8 cellular contexts compared by ENCODE assay signal in the genomic region with DNA sequence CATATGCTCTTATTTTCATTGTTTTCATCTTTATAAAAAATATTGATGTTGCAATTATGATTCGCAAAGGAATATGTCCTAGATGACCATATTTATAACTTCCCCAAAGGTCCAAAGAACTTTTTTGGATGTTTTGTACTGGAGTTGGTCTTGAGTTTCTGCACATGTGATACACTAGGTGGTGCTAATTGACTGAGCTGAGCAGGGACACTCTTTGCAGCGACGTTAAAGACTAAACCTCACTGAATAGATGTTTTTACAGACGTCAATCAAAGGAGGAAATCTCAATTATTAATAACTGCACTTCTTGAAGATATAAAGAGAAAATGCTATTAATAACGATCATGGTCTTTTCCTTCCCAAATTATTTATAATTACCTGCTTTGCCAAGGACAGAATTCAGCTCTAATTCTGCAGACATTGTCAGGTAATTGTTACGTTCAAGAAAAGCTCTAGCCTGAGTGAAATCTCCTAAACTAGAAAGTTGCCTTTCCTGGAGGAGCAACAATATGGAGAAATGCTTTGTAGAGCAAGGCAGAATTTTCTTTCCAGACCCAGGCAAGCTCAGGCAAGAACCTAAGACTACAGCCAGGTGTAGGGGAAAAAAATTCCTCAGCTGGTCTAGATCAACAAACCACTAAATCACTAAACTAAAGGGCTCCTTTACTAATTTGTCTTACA.
DNase-seq lines count a peak whose midpoint lies in the region; ATAC-seq, FAIRE-seq and TF ChIP-seq lines count a peak whose summit lies in the region.

No MANE protein-coding gene starts in this region.

- H3K27me3 Mint-ChIP-seq in activated T-helper 17 cell treated with anti-CD3 and anti-CD28 coated beads, Interleukin-2, amount 50 U/mL, for 72 hours, result peaks cover 15% of the 10 kb centered on the region

- H3K4me3 Mint-ChIP-seq in activated T-helper 17 cell treated with anti-CD3 and anti-CD28 coated beads, Interleukin-2, amount 50 U/mL, for 72 hours, result no peak overlapping the region

- H3K4me3 ChIP-seq in AG10803 (ENCODE audit: low read length) (no peak overlapping the region), GM12864 (ENCODE audit: low read depth, low read length) (no peak overlapping the region), bronchial epithelial cell (ENCODE audit: low read depth, low read length) (no peak overlapping the region)

- peak; percentile 89 for TF ChIP-seq CTCF in AG10803 (conservative IDR thresholded peaks at IDR 0.05; ENCODE audit: low read length)
- TF ChIP-seq CTCF in GM12864 (IDR thresholded peaks at IDR 0.05; ENCODE audit: low read depth, low read length, missing control alignments), result peak; percentile 58
- TF ChIP-seq CTCF in bronchial epithelial cell (IDR thresholded peaks at IDR 0.05; ENCODE audit: insufficient read depth, low read length, severe bottlenecking), result peak; percentile 59

- H3K36me3 Mint-ChIP-seq in activated T-helper 17 cell treated with anti-CD3 and anti-CD28 coated beads, Interleukin-2, amount 50 U/mL, for 72 hours (ENCODE audit: low read depth), result no peaks in the 10 kb centered on the region

- intact Hi-C loops in posterior vena cava (cut with DNase I), result no loop called here

- H3K36me3 ChIP-seq in bronchial epithelial cell (ENCODE audit: control insufficient read depth, insufficient read depth, low read length), result no peaks in the 10 kb centered on the region

- ATAC-seq in HG03135 (IDR thresholded peaks at IDR 0.05; ENCODE audit: unreplicated experiment), result no peak
- no peak for ATAC-seq in activated T-helper 17 cell treated with anti-CD3 and anti-CD28 coated beads, Interleukin-2, amount 50 U/mL, for 72 hours (replicated peaks)

- no peak for FAIRE-seq in bronchial epithelial cell (lab: Jason Lieb, UNC)

- H3K27ac Mint-ChIP-seq in activated T-helper 17 cell treated with anti-CD3 and anti-CD28 coated beads, Interleukin-2, amount 50 U/mL, for 72 hours, result no peak overlapping the region

- DNase-seq in AG10803 (ENCODE audit: low read depth) (peak; percentile 55), GM12864 (ENCODE audit: low read depth) (no peak), NCI-H1694 (lab: John Stamatoyannopoulos, UW) (peak; percentile 8), bronchial epithelial cell (ENCODE audit: low read depth) (peak; percentile 63), myocyte (ENCODE audit: low read depth) (peak; percentile 13), posterior vena cava (ENCODE audit: low spot score) (no peak)

- H3K27me3 ChIP-seq in bronchial epithelial cell (ENCODE audit: control insufficient read depth, insufficient read depth, low read length), result no peaks in the 10 kb centered on the region

- H3K9me3 Mint-ChIP-seq in activated T-helper 17 cell treated with anti-CD3 and anti-CD28 coated beads, Interleukin-2, amount 50 U/mL, for 72 hours, result no peaks in the 10 kb centered on the region

- no peaks in the 10 kb centered on the region for H3K4me1 Mint-ChIP-seq in activated T-helper 17 cell treated with anti-CD3 and anti-CD28 coated beads, Interleukin-2, amount 50 U/mL, for 72 hours

Comparison
In these comparisons a context has a peak if more than half of its experiments do, and no peak if none do; other contexts are left out.
1. DNase-seq: peak in AG10803 (single experiment), NCI-H1694 (single experiment), bronchial epithelial cell (single experiment) and myocyte (single experiment); none in GM12864 (single experiment) and posterior vena cava (single experiment).
2. Peak in every context shown above with its lines, with median percentiles within 50 percentile points of each other: CTCF ChIP-seq.